Comparison of ENCODE assay signal across 20 cellular contexts in the genomic region with DNA sequence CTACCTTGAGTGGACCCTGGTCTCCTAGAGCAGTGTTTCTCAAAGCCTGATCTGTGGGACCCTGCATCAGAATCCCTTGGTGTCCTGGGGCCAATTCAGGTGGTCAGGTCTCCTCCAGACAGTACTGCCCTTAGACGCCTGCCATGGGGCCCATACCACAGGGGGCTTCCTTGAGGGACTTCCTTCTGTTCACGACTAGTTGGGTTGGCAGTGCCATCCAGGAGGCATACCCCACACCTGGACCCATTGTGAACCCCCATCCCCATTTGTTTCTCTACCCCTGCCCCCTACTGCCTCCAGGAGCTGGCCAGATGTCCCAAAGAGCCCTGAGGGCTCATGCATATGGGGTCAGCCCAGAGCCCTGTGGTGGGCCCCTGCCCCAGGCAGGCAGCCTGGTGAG.
"Had no signal": no experiment of that assay in that cellular context is flagged by ENCODE, and none has a peak within 500 bp of the region (broad histone marks: within the 10 kb centered on the region; RNA-seq: fewer than 3 reads in every experiment).

No MANE protein-coding gene starts in this region.

- H2AFZ ChIP-seq: hepatocyte had no signal

- H3K4me3 ChIP-seq: heart right ventricle, hepatocyte, left ventricle myocardium inferior, lung, ovary, skin epidermis, suprapubic skin, thoracic aorta, tibial artery had no signal

- H3K27me3 ChIP-seq: heart right ventricle, hepatocyte, neutrophil, ovary, suprapubic skin, tibial artery had no signal

- H3K4me2 ChIP-seq: hepatocyte had no signal

- H3K36me3 ChIP-seq: heart right ventricle, left ventricle myocardium inferior, neutrophil, ovary, suprapubic skin, thoracic aorta, tibial artery had no signal

- ATAC-seq: heart right ventricle; naive thymus-derived CD8-positive, alpha-beta T cell; right cardiac atrium; sciatic nerve; stimulated activated effector memory CD8-positive, alpha-beta T cell treated with anti-CD3 and anti-CD28 coated beads, Interleukin-12 subunit alpha, Interleukin-12 subunit beta, amount 100 ng/mL, for 72 hours had no signal

- H3K9me3 ChIP-seq: heart right ventricle, left ventricle myocardium inferior, neutrophil, ovary, suprapubic skin, thoracic aorta, tibial artery had no signal

- H3K79me2 ChIP-seq: hepatocyte had no signal

- H3K27ac ChIP-seq: heart right ventricle, hepatocyte, left ventricle myocardium inferior, neutrophil, ovary, skin epidermis, suprapubic skin, thoracic aorta, tibial artery had no signal

- DNase-seq: heart right ventricle; left ventricle myocardium inferior; naive thymus-derived CD8-positive, alpha-beta T cell; occipital lobe; ovary; retina; right cardiac atrium; stimulated activated CD4-positive, alpha-beta T cell treated with anti-CD3 and anti-CD28 coated beads, Interleukin-12 subunit alpha, Interleukin-12 subunit beta, amount 100 ng/mL, for 4 hours; stimulated activated CD4-positive, alpha-beta T cell treated with anti-CD3 and anti-CD28 coated beads, Interleukin-15, amount 100 ng/mL, for 24 hours; stimulated activated CD4-positive, alpha-beta T cell treated with anti-CD3 and anti-CD28 coated beads, Interleukin-4, amount 100 ng/mL, for 24 hours; stimulated activated naive CD4-positive, alpha-beta T cell; tibial artery had no signal
